In the genomic region with DNA sequence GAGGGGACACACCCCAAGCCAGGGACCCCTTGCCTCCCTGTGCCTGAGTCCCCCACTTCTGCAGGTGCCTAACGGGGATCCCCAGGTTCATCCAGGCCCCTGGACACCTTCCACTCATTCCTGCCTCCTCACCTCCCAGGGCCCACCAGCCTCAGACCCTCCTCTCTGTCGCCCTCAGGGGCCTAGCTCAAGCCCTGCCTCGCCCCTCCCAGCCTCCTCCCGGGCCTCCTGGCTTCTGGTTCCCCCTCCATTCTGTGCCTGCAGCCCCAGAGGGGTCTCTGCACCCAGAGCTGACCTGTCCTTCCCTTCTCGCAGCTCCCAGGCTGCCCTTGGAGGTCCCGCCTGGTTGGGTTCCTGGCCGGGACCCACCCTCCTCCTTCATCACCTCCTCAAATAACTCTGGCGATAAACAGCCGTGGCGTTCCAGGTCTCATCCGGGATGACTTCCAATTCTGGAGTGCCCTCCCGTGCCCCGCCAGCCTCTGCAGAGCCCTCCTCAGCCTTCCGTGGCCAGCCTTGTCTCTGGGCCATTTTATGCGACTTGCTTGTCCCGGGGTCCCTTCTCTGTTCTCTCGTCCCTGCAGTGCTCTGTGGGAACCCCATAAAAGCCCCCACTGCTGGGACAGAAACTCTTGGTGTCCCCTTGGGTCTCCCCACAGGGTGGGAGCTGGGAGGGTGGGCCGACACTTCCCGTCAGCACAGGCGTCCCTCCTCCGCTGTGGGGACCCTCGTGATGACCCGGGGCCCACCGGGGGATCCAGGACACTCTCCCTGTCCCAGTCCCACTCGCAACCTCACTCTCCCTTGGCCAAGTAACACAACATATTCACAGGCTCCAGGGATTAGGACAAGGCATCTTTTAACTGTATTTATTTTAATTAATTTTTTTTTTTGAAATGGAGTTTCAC, we compare ENCODE assay signal across 27 cellular contexts. TPM values are rescaled to one million over a fixed set of nuclear protein-coding genes. Genes with fewer than 3 reads are reported as not detected.
DNase-seq lines count a peak whose midpoint lies in the region; TF ChIP-seq lines count a peak whose summit lies in the region.
"Had no signal": no experiment of that assay in that cellular context is flagged by ENCODE, and none has a peak within 500 bp of the region (broad histone marks: within the 10 kb centered on the region; RNA-seq: fewer than 3 reads in every experiment).

No MANE protein-coding gene starts in this region.

- no peak overlapping the region for H3K4me3 Mint-ChIP-seq in progenitor cell of endocrine pancreas (ENCODE audit: low read depth)
- H3K4me3 Mint-ChIP-seq: activated B cell treated with CpG ODN at 0.5 μM for 24 hours; activated naive CD8-positive, alpha-beta T cell had no signal

- no peak for TF ChIP-seq CTCF in WERI-Rb-1 (IDR thresholded peaks at IDR 0.05; ENCODE audit: low read depth, low read length)
- TF ChIP-seq CTCF in left ventricle myocardium inferior (IDR thresholded peaks at IDR 0.05; ENCODE audit: borderline replicate concordance): no peak
- no peak for TF ChIP-seq CTCF in progenitor cell of endocrine pancreas (IDR thresholded peaks at IDR 0.05; ENCODE audit: unreplicated experiment)
- no peak for TF ChIP-seq CTCF in mammary epithelial cell (conservative IDR thresholded peaks at IDR 0.05 in 1 of 2, IDR thresholded peaks at IDR 0.05 in 1 of 2; ENCODE audit: extremely low read depth in 1 of 2, insufficient read depth in 1 of 2, low read depth in 1 of 2, low read length in 2 of 2)
- TF ChIP-seq CTCF in esophagus muscularis mucosa (IDR thresholded peaks at IDR 0.05): no peak
- TF ChIP-seq CTCF in coronary artery (IDR thresholded peaks at IDR 0.05): no peak

- H3K9me3 Mint-ChIP-seq in progenitor cell of endocrine pancreas (ENCODE audit: low read depth): no peaks in the 10 kb centered on the region
- H3K9me3 Mint-ChIP-seq: activated B cell treated with CpG ODN at 0.5 μM for 24 hours; CD4-positive, CD25-positive, alpha-beta regulatory T cell had no signal

- H4K20me1 ChIP-seq in BLaER1: no peaks in the 10 kb centered on the region
- H4K20me1 ChIP-seq in mammary epithelial cell (ENCODE audit: insufficient read depth, low read length): no peaks in the 10 kb centered on the region

- no peaks in the 10 kb centered on the region for H3K36me3 Mint-ChIP-seq in progenitor cell of endocrine pancreas (ENCODE audit: insufficient read depth)
- H3K36me3 Mint-ChIP-seq: activated naive CD8-positive, alpha-beta T cell had no signal

- 78% methylated on average over 12 of the region's 25 CpGs for WGBS in mammary epithelial cell (ENCODE audit: low coverage, missing lambda C conversion rate)
- WGBS in esophagus muscularis mucosa: 72% methylated on average over 21 of the region's 25 CpGs

- intact Hi-C loops in left ventricle myocardium inferior (cut with micrococcal nuclease) (no loop called here), mammary epithelial cell (cut with micrococcal nuclease) (no loop called here), esophagus muscularis mucosa (cut with DNase I) (no loop called here)

- H3K27ac ChIP-seq in BLaER1 (peak overlapping the region; percentile 60; the same call in 1 of the 2 replicates), WERI-Rb-1 (peak overlapping the region; percentile 94), left ventricle myocardium inferior (replicated peaks) (peak overlapping the region; percentile 98), mammary epithelial cell (ENCODE audit: insufficient read depth, low read depth, low read length) (no peak overlapping the region), esophagus muscularis mucosa (replicated peaks in 1 of 4) (no peak overlapping the region), coronary artery (no peak overlapping the region)
- H3K27ac ChIP-seq: body of pancreas, epithelial cell of prostate, SJSA1, vagina had no signal

- peaks cover 29% of the 10 kb centered on the region for H3K4me1 ChIP-seq in BLaER1
- H3K4me1 ChIP-seq in left ventricle myocardium inferior: peaks cover 8% of the 10 kb centered on the region
- no peaks in the 10 kb centered on the region for H3K4me1 ChIP-seq in mammary epithelial cell (ENCODE audit: insufficient read depth, low read length)
- H3K4me1 ChIP-seq in esophagus muscularis mucosa: peaks cover 0 to 19% (median 17%) of the 10 kb centered on the region in 4 donors
- H3K4me1 ChIP-seq: SJSA1, vagina had no signal

- in situ Hi-C loops in mammary epithelial cell (cut with MboI; ENCODE audit: low sequenced_read_pairs in 2 of 2): no loop called here

- H3K9me3 ChIP-seq in BLaER1 (no peaks in the 10 kb centered on the region), WERI-Rb-1 (ENCODE audit: severe bottlenecking) (no peaks in the 10 kb centered on the region), left ventricle myocardium inferior (replicated peaks) (no peaks in the 10 kb centered on the region), mammary epithelial cell (replicated peaks; ENCODE audit: insufficient read depth, low read length) (no peaks in the 10 kb centered on the region), esophagus muscularis mucosa (no peaks in the 10 kb centered on the region)
- H3K9me3 ChIP-seq: body of pancreas, SJSA1, vagina had no signal

- H3K4me3 ChIP-seq in BLaER1 (no peak overlapping the region), WERI-Rb-1 (ENCODE audit: low read depth, low read length) (no peak overlapping the region), left ventricle myocardium inferior (peak overlapping the region; percentile 70), mammary epithelial cell (replicated peaks in 1 of 3; ENCODE audit: insufficient read depth in 1 of 3, low read depth in 2 of 3, low read length in 3 of 3) (no peak overlapping the region), esophagus muscularis mucosa (no peak overlapping the region), coronary artery (no peak overlapping the region)
- H3K4me3 ChIP-seq: body of pancreas, SJSA1, vagina had no signal

- H3K36me3 ChIP-seq in BLaER1 (no peaks in the 10 kb centered on the region), WERI-Rb-1 (no peaks in the 10 kb centered on the region), left ventricle myocardium inferior (peaks cover 9% of the 10 kb centered on the region), mammary epithelial cell (ENCODE audit: insufficient read depth, low read length) (no peaks in the 10 kb centered on the region), esophagus muscularis mucosa (peaks cover 0 to 15% (median 10%) of the 10 kb centered on the region in 4 donors)
- H3K36me3 ChIP-seq: SJSA1, vagina had no signal

- H3K27me3 ChIP-seq in BLaER1: no peaks in the 10 kb centered on the region
- no peaks in the 10 kb centered on the region for H3K27me3 ChIP-seq in WERI-Rb-1 (ENCODE audit: insufficient read depth, low read depth, severe bottlenecking)
- no peaks in the 10 kb centered on the region for H3K27me3 ChIP-seq in left ventricle myocardium inferior (ENCODE audit: low read depth)
- no peaks in the 10 kb centered on the region for H3K27me3 ChIP-seq in mammary epithelial cell (ENCODE audit: insufficient read depth, low read length)
- no peaks in the 10 kb centered on the region for H3K27me3 ChIP-seq in esophagus muscularis mucosa
- H3K27me3 ChIP-seq: body of pancreas, SJSA1, vagina had no signal

- no peak overlapping the region for H2AFZ ChIP-seq in mammary epithelial cell (ENCODE audit: low read depth, low read length)

- H3K4me2 ChIP-seq in BLaER1 (peak overlapping the region; percentile 91), mammary epithelial cell (ENCODE audit: insufficient read depth, low read depth, low read length) (no peak overlapping the region)

- BruUV-seq in mammary epithelial cell (replicated peaks; lab: Mats Ljungman, UMichigan): no TSS peak

- no peak for TF ChIP-seq POLR2A in esophagus muscularis mucosa (IDR thresholded peaks at IDR 0.05; ENCODE audit: low read depth)

- no peak for DNase-seq in WERI-Rb-1
- DNase-seq in left ventricle myocardium inferior: peak; percentile 75
- DNase-seq in progenitor cell of endocrine pancreas (ENCODE audit: low spot score, unreplicated experiment): no peak
- DNase-seq in mammary epithelial cell: no peak
- DNase-seq in esophagus muscularis mucosa (ENCODE audit: extremely low spot score): no peak
- DNase-seq in NCI-H1417 treated with DMSO at 0.1 percent for 48 hours (lab: John Stamatoyannopoulos, UW): no peak
- DNase-seq in coronary artery (ENCODE audit: low spot score): no peak
- DNase-seq: activated B cell treated with CpG ODN at 0.5 μM for 24 hours; activated CD8-positive, alpha-beta memory T cell treated with anti-CD3 and anti-CD28 coated beads for 24 hours; activated T-cell treated with anti-CD3 and anti-CD28 coated beads, Interleukin-2, amount 50 U/mL, for 48 hours; body of pancreas; CD4-positive, CD25-positive, alpha-beta regulatory T cell; foreskin melanocyte; HCEC 1CT; IMR-90; NCI-H1694; PC-3; stimulated activated CD4-positive, alpha-beta T cell treated with anti-CD3 and anti-CD28 coated beads, Interleukin-2, amount 100 ng/mL, for 24 hours had no signal

- H3K9ac ChIP-seq in BLaER1 (peak overlapping the region; percentile 53; the same call in 1 of the 2 replicates), mammary epithelial cell (ENCODE audit: insufficient read depth, low read length) (no peak overlapping the region)

- H3K27ac Mint-ChIP-seq in progenitor cell of endocrine pancreas: peak overlapping the region; percentile 77
- H3K27ac Mint-ChIP-seq: activated B cell treated with CpG ODN at 0.5 μM for 24 hours; activated naive CD8-positive, alpha-beta T cell had no signal

- no peaks in the 10 kb centered on the region for H3K79me2 ChIP-seq in mammary epithelial cell (ENCODE audit: insufficient read depth, low read length)

- dilution Hi-C loops in mammary epithelial cell (cut with HindIII; ENCODE audit: low sequenced_read_pairs): no loop called here

- H3K4me1 Mint-ChIP-seq in progenitor cell of endocrine pancreas (ENCODE audit: low read depth): peaks cover 3% of the 10 kb centered on the region
- H3K4me1 Mint-ChIP-seq: activated B cell treated with CpG ODN at 0.5 μM for 24 hours; CD4-positive, CD25-positive, alpha-beta regulatory T cell had no signal

- CTCF ChIA-PET in mammary epithelial cell (lab: Charles Lee; ENCODE audit: low non-redundant PET): no interaction called here

- peaks cover 3% of the 10 kb centered on the region for H3K27me3 Mint-ChIP-seq in progenitor cell of endocrine pancreas
- H3K27me3 Mint-ChIP-seq: activated B cell treated with CpG ODN at 0.5 μM for 24 hours; activated naive CD8-positive, alpha-beta T cell; CD4-positive, CD25-positive, alpha-beta regulatory T cell had no signal

- TF ChIP-seq EP300 in esophagus muscularis mucosa (IDR thresholded peaks at IDR 0.05): no peak

RNA-seq across cellular contexts. Expression of a gene that starts 9.2 kb away (rescaled TPM):
- total RNA-seq in left ventricle myocardium inferior: 28.6 TPM
- total RNA-seq in progenitor cell of endocrine pancreas: 12.1 and 13.1 TPM in 2 replicates
- total RNA-seq in mammary epithelial cell: 10 to 100 TPM; 17.3 to 71.1 TPM
- 41.6 TPM for polyA plus RNA-seq in mammary epithelial cell
- 1.4 TPM for polyA minus RNA-seq in mammary epithelial cell
- 10 to 100 TPM; 31.3 to 59.4 (median 42.9) TPM for total RNA-seq in esophagus muscularis mucosa

RNA-seq across cellular contexts. Expression of a gene that starts 11.9 kb away (rescaled TPM):
- total RNA-seq in left ventricle myocardium inferior (not detected), progenitor cell of endocrine pancreas (not detected in 2 replicates), mammary epithelial cell (not detected), esophagus muscularis mucosa (1 to 10 TPM in 1 of 4 donors, not detected in 3; 1.6 TPM)
- polyA plus RNA-seq in mammary epithelial cell: not detected
- not detected for polyA minus RNA-seq in mammary epithelial cell
- total RNA-seq: activated B cell treated with CpG ODN at 0.5 μM for 24 hours; body of pancreas; CD4-positive, CD25-positive, alpha-beta regulatory T cell; dermis microvascular lymphatic vessel endothelial cell; IMR-90; MCF 10A; osteocyte; PC-3; SJSA1; T-helper 2 cell treated with Interferon-gamma antibody and Interleukin-4, amounts not matched to agents 100 ng/mL and 5 ng/mL, for 36 hours; vagina had no signal
- polyA plus RNA-seq: CD4-positive, CD25-positive, alpha-beta regulatory T cell; IMR-90 had no signal

RNA-seq across cellular contexts. Expression of a gene that starts 25.2 kb away (rescaled TPM):
- total RNA-seq in left ventricle myocardium inferior (1.3 TPM), progenitor cell of endocrine pancreas (11.6 and 12.0 TPM in 2 replicates), mammary epithelial cell (1 to 10 TPM; 1.0 to 2.1 TPM), esophagus muscularis mucosa (under 1 TPM in 2 of 4 donors, not detected in 2; 0.32 to 0.52 TPM)
- 1.4 TPM for polyA plus RNA-seq in mammary epithelial cell
- 5.2 TPM for polyA minus RNA-seq in mammary epithelial cell
- total RNA-seq: IMR-90, SJSA1, vagina had no signal

RNA-seq across cellular contexts. Expression of a gene that starts 25.5 kb away (rescaled TPM):
- total RNA-seq in left ventricle myocardium inferior: 97.7 TPM
- 177 and 181 TPM in 2 replicates for total RNA-seq in progenitor cell of endocrine pancreas
- total RNA-seq in mammary epithelial cell: 10 to 100 TPM; 53.8 to 77.1 TPM
- 41.8 TPM for polyA plus RNA-seq in mammary epithelial cell
- 7.1 TPM for polyA minus RNA-seq in mammary epithelial cell
- 10 to 100 TPM; 41.1 to 79.1 (median 59.7) TPM for total RNA-seq in esophagus muscularis mucosa

Comparison
In these comparisons a context has a peak if more than half of its experiments do, and no peak if none do; other contexts are left out.
1. H3K27ac ChIP-seq: peak in BLaER1 (single experiment), WERI-Rb-1 (single experiment) and left ventricle myocardium inferior (single experiment); none in mammary epithelial cell (single experiment), esophagus muscularis mucosa (0 of 4) and coronary artery (0 of 2).